Comparison of ENCODE assay signal across 1 cellular context in genomic region chr7:75010036-75010435, GRCh38.
TF ChIP-seq lines count a peak whose summit lies in the region.

No MANE protein-coding gene starts in this region.

TF ChIP-seq in WTC11, 78 proteins besides CTCF, POLR2A, EP300 and RAD21 (continued from another document):
- TF ChIP-seq ARID4B (CRISPR knock-in tag; IDR thresholded peaks at IDR 0.05; ENCODE audit: borderline replicate concordance) (no peak), ZNF281 (CRISPR knock-in tag; IDR thresholded peaks at IDR 0.05) (no peak), JUN (CRISPR knock-in tag; IDR thresholded peaks at IDR 0.05) (no peak), CBFB (CRISPR knock-in tag; IDR thresholded peaks at IDR 0.05; ENCODE audit: low read depth) (no peak), MYBL2 (CRISPR knock-in tag; IDR thresholded peaks at IDR 0.05) (no peak), GABPB1 (CRISPR knock-in tag; IDR thresholded peaks at IDR 0.05) (no peak), FOXJ3 (CRISPR knock-in tag; IDR thresholded peaks at IDR 0.05; ENCODE audit: borderline replicate concordance) (no peak), JAZF1 (CRISPR knock-in tag; IDR thresholded peaks at IDR 0.05) (no peak), ESRRA (CRISPR knock-in tag; IDR thresholded peaks at IDR 0.05; ENCODE audit: borderline replicate concordance) (no peak), TCF7 (CRISPR knock-in tag; IDR thresholded peaks at IDR 0.05; ENCODE audit: low read depth) (no peak)
